7 cellular contexts compared by ENCODE assay signal in the genomic region with DNA sequence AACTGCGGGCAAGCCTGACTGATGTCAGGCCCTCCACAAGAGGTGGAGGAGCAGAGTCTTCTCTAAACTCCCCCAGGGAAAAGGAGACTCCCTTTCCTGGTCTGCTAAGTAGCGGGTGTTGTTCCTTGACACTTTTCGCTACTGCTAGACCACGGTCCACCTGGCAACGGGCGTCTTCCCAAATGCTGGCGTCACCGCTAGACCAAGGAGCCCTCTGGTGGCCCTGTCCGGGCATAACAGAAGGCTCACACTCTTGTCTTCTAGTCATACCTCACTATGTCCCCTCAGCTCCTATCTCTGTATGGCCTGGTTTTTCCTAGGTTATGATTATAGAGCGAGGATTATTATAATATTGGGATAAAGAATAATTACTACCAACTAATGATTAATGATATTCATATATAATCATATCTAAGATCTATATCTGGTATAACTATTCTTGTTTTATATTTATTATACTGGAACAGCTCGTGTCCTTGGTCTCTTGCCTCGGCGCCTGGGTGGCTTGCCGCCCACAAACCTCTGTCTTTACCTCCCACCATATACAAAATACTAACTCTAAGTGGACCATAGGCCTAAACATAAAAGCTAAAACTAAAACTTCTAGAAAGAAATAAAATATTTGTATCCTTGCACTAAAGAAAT. TPM values are rescaled to one million over a fixed set of nuclear protein-coding genes. Genes with fewer than 3 reads are reported as not detected.
DNase-seq lines count a peak whose midpoint lies in the region; TF ChIP-seq lines count a peak whose summit lies in the region.
"Not testable (repeated sequence)": the region's sequence is repeated elsewhere in the genome, so short reads cannot be mapped to it uniquely, and the experiment has no call there.

No MANE protein-coding gene starts in this region.

- not testable (repeated sequence) for H2AFZ ChIP-seq in MM.1S (ENCODE audit: low read length)

- H3K79me2 ChIP-seq in MM.1S (ENCODE audit: low read length) = not testable (repeated sequence)

- CTCF ChIA-PET in activated naive CD4-positive, alpha-beta T cell treated with anti-CD3 and anti-CD28 coated beads for 36 hours (lab: Charles Lee) = interaction anchor here (0.6 to 1.3 kb wide), 8 partner anchors 10 to 234 kb away, joined by 3 to 6 read pairs (median 4); a partner anchor contains a TSS

- H3K9me3 Mint-ChIP-seq in activated naive CD4-positive, alpha-beta T cell treated with anti-CD3 and anti-CD28 coated beads for 36 hours = not testable (repeated sequence)

- not testable (repeated sequence) for H3K4me3 Mint-ChIP-seq in activated naive CD4-positive, alpha-beta T cell treated with anti-CD3 and anti-CD28 coated beads for 36 hours

- not testable (repeated sequence) for H3K9me2 ChIP-seq in MM.1S (replicated peaks; ENCODE audit: insufficient read depth, low read length)

- H4K20me1 ChIP-seq in MM.1S (ENCODE audit: insufficient read depth, low read length) = not testable (repeated sequence)

- DNase-seq in ELR (ENCODE audit: low read depth) (peak; percentile 48), MM.1S (peak; percentile 25), SKM-1 treated with dmso at 0.1 percent for 144 hours (lab: John Stamatoyannopoulos, UW; ENCODE audit: unreplicated experiment) (peak; percentile 5), erythroblast (lab: John Stamatoyannopoulos, UW) (peak; percentile 49 to 63)
- peak; percentile 45 for DNase-seq in activated naive CD4-positive, alpha-beta T cell treated with anti-CD3 and anti-CD28 coated beads for 36 hours
- DNase-seq in kidney epithelial cell (ENCODE audit: low read depth); prostate gland (ENCODE audit: low spot score): not testable (repeated sequence)

- TF ChIP-seq CTCF in MM.1S (IDR thresholded peaks at IDR 0.05; ENCODE audit: low read length) (peak; percentile 24; the same call in 1 of the 2 replicates), kidney epithelial cell (IDR thresholded peaks at IDR 0.05; ENCODE audit: insufficient read depth, low read length, poor library complexity, severe bottlenecking) (peak; percentile 30), prostate gland (IDR thresholded peaks at IDR 0.05) (peak in 3 of 4 experiments; percentile 22 to 66 (median 56))

- not testable (repeated sequence) for H3F3A ChIP-seq in MM.1S (ENCODE audit: insufficient read depth, low read length)

- H3K9ac ChIP-seq in MM.1S (ENCODE audit: low read length) = not testable (repeated sequence)

- intact Hi-C loops in activated naive CD4-positive, alpha-beta T cell treated with anti-CD3 and anti-CD28 coated beads for 36 hours (cut with micrococcal nuclease) = loop anchor here (1.0 kb wide), 1 partner anchor 231 kb away; no protein-coding TSS in a partner anchor
- intact Hi-C loops in prostate gland (cut with DNase I) = not testable (repeated sequence)

- not testable (repeated sequence) for H3K36me3 ChIP-seq in MM.1S (replicated peaks; ENCODE audit: insufficient read depth, low read length); kidney epithelial cell (ENCODE audit: control insufficient read depth, insufficient read depth, low read length); prostate gland

- H3K36me3 Mint-ChIP-seq in activated naive CD4-positive, alpha-beta T cell treated with anti-CD3 and anti-CD28 coated beads for 36 hours (ENCODE audit: low read depth) = peaks cover 15% of the 10 kb centered on the region

- H3K27me3 ChIP-seq in MM.1S (replicated peaks; ENCODE audit: insufficient read depth, low read length); kidney epithelial cell (ENCODE audit: control insufficient read depth, insufficient read depth, low read length); prostate gland (replicated peaks; ENCODE audit: insufficient read depth): not testable (repeated sequence)

- not testable (repeated sequence) for H3K4me2 ChIP-seq in MM.1S (ENCODE audit: low read depth, low read length)

- not testable (repeated sequence) for H3K27ac Mint-ChIP-seq in activated naive CD4-positive, alpha-beta T cell treated with anti-CD3 and anti-CD28 coated beads for 36 hours

- H3K4me3 ChIP-seq in MM.1S (ENCODE audit: low read length); kidney epithelial cell (ENCODE audit: low read depth, low read length); prostate gland: not testable (repeated sequence)

- not testable (repeated sequence) for H3K27me3 Mint-ChIP-seq in activated naive CD4-positive, alpha-beta T cell treated with anti-CD3 and anti-CD28 coated beads for 36 hours (ENCODE audit: low read depth)

- not testable (repeated sequence) for TF ChIP-seq POLR2A in erythroblast (IDR thresholded peaks at IDR 0.05; ENCODE audit: low read length); prostate gland (IDR thresholded peaks at IDR 0.05)

- H3K4me1 ChIP-seq in MM.1S (ENCODE audit: low read length); prostate gland (replicated peaks): not testable (repeated sequence)

- H3K9me3 ChIP-seq in MM.1S (replicated peaks; ENCODE audit: insufficient read depth, low read length); prostate gland: not testable (repeated sequence)

- peaks cover 11% of the 10 kb centered on the region for H3K4me1 Mint-ChIP-seq in activated naive CD4-positive, alpha-beta T cell treated with anti-CD3 and anti-CD28 coated beads for 36 hours (ENCODE audit: low read depth)

- H3K27ac ChIP-seq in MM.1S (ENCODE audit: low read length); prostate gland: not testable (repeated sequence)

- WGBS in prostate gland = 73% methylated on average over 14 of the region's 14 CpGs

RNA-seq across cellular contexts. Expression of a gene that starts 27.7 kb away (rescaled TPM):
- total RNA-seq in activated naive CD4-positive, alpha-beta T cell treated with anti-CD3 and anti-CD28 coated beads for 36 hours = 1 to 10 TPM; 1.8 to 2.2 TPM
- total RNA-seq in kidney epithelial cell = 34.7 and 40.2 TPM in 2 replicates
- total RNA-seq in prostate gland = 10 to 100 TPM in 1 of 2 donors, 1 to 10 TPM in 1; 4.1 to 21.2 TPM

RNA-seq across cellular contexts. Expression of a gene that starts 54.2 kb away (rescaled TPM):
- total RNA-seq in activated naive CD4-positive, alpha-beta T cell treated with anti-CD3 and anti-CD28 coated beads for 36 hours = 10 to 100 TPM; 20.4 to 20.7 TPM
- total RNA-seq in kidney epithelial cell (2.0 and 4.1 TPM in 2 replicates), prostate gland (10 to 100 TPM; 12.2 to 19.5 TPM)

RNA-seq across cellular contexts. Expression of a gene that starts 58.6 kb away (rescaled TPM):
- 10 to 100 TPM; 33.4 to 36.2 TPM for total RNA-seq in activated naive CD4-positive, alpha-beta T cell treated with anti-CD3 and anti-CD28 coated beads for 36 hours
- total RNA-seq in kidney epithelial cell = 44.3 and 45.1 TPM in 2 replicates
- 10 to 100 TPM; 61.2 to 85.1 TPM for total RNA-seq in prostate gland
